Comparison of ENCODE assay signal across 29 cellular contexts in the genomic region with DNA sequence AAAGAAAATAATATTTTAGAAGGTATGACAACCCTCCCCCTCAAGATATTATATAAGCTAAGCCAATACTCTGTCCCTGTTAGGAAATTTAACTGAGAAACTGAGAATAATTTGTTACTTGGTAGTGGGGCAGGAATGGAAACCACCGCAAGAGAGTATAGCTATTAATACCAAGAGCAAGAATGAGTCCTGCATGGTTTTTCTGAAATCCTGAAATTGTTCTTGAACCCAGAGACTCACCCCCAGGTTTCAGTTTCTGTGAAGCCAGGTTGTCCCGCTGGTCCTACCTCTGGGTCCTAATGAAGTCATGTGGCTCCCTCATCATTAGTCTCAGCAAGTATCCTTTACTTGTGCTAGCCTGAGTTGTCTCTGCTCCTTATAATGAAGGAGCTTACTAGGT.
A peak's percentile ranks its signal among the peaks of the same experiment; 100 is the strongest.
DNase-seq lines count a peak whose midpoint lies in the region; ATAC-seq, FAIRE-seq and TF ChIP-seq lines count a peak whose summit lies in the region.
"Had no signal": no experiment of that assay in that cellular context is flagged by ENCODE, and none has a peak within 500 bp of the region (broad histone marks: within the 10 kb centered on the region; RNA-seq: fewer than 3 reads in every experiment).

No MANE protein-coding gene starts in this region.

- no peak overlapping the region for H3K27ac Mint-ChIP-seq in endodermal cell
- H3K27ac Mint-ChIP-seq: activated T-cell treated with anti-CD3 and anti-CD28 coated beads, Interleukin-2, amount 50 U/mL, for 24 hours; dendritic cell treated with granulocyte-macrophage colony-stimulating factor and Interleukin-4, amounts not matched to agents 40 ng/mL and 50 ng/mL, for 4 days; nephron progenitor cell; T-helper 17 cell had no signal

- WGBS in endodermal cell (ENCODE audit: insufficient coverage in 1 of 2, insufficient read length in 1 of 2), 2 experiments, result 93 to 100% methylated on average over 1 to 2 of the region's 2 CpGs

- no peak for TF ChIP-seq POLR2A in GM12892 (IDR thresholded peaks at IDR 0.05; ENCODE audit: low read depth, low read length)

- peak overlapping the region; percentile 21; the same call in 1 of the 2 replicates for H3K4me2 ChIP-seq in OCI-LY3 (ENCODE audit: low read length)

- no peak overlapping the region for H3K4me3 Mint-ChIP-seq in endodermal cell
- H3K4me3 Mint-ChIP-seq: activated T-cell treated with anti-CD3 and anti-CD28 coated beads, Interleukin-2, amount 50 U/mL, for 24 hours; central memory CD8-positive, alpha-beta T cell; dendritic cell treated with granulocyte-macrophage colony-stimulating factor and Interleukin-4, amounts not matched to agents 40 ng/mL and 50 ng/mL, for 4 days; nephron progenitor cell; T-helper 17 cell had no signal

- H3K9me3 Mint-ChIP-seq in endodermal cell, result peaks cover 5% of the 10 kb centered on the region

- H2AFZ ChIP-seq in OCI-LY3 (ENCODE audit: low read depth, low read length), result no peak overlapping the region; the same call in 1 of the 2 replicates

- H3K27me3 ChIP-seq in OCI-LY3 (ENCODE audit: low read depth, low read length) (no peaks in the 10 kb centered on the region), endodermal cell (ENCODE audit: control insufficient read depth, insufficient read depth, low read length, poor library complexity, severe bottlenecking) (no peaks in the 10 kb centered on the region)
- H3K27me3 ChIP-seq: ovary, stomach, thyroid gland had no signal

- DNase-seq in GM12892 (ENCODE audit: insufficient read length) (no peak), EL (no peak), endodermal cell (no peak)
- DNase-seq in NK-92 treated with Interleukin-12 subunit alpha and Interleukin-12 subunit beta, amount 100 ng/mL, for 24 hours (lab: John Stamatoyannopoulos, UW), result no peak
- DNase-seq: activated CD4-positive, alpha-beta T cell treated with anti-CD3 and anti-CD28 coated beads for 48 hours; activated gamma-delta T cell treated with Interleukin-2 at 50 U/mL for 16 hours; activated T-cell treated with anti-CD3 and anti-CD28 coated beads, Interleukin-2, amount 50 U/mL, for 24 hours; left cardiac atrium; NCI-H1436; NCI-H2107; NCI-H446; nephron progenitor cell; ovary; retina; small intestine; stomach; T-helper 17 cell; thyroid gland had no signal

- H3K9me3 ChIP-seq in OCI-LY3 (ENCODE audit: insufficient read depth, low read length), result peaks cover 5% of the 10 kb centered on the region
- no peaks in the 10 kb centered on the region for H3K9me3 ChIP-seq in endodermal cell (ENCODE audit: control insufficient read depth, low read length)
- H3K9me3 ChIP-seq: ovary, stomach, thyroid gland had no signal

- peak; percentile 75 for FAIRE-seq in GM12892 (lab: Jason Lieb, UNC)
- FAIRE-seq: endometrium, frontal cortex, GM18507, small intestine had no signal

- peaks cover 16% of the 10 kb centered on the region for H3K36me3 ChIP-seq in OCI-LY3 (replicated peaks; ENCODE audit: low read depth, low read length)
- H3K36me3 ChIP-seq in endodermal cell (ENCODE audit: control insufficient read depth, insufficient read depth, low read length), result no peaks in the 10 kb centered on the region
- H3K36me3 ChIP-seq: ovary, stomach, thyroid gland had no signal

- H3K4me1 ChIP-seq in OCI-LY3 (ENCODE audit: low read length) (peaks cover 24% of the 10 kb centered on the region), endodermal cell (ENCODE audit: control insufficient read depth, insufficient read depth, low read length) (no peaks in the 10 kb centered on the region)
- H3K4me1 ChIP-seq: stomach, thyroid gland had no signal

- no peak overlapping the region for H3K9ac ChIP-seq in OCI-LY3 (ENCODE audit: low read length)
- H3K9ac ChIP-seq in endodermal cell (ENCODE audit: extremely low read depth, low read length, poor library complexity, severe bottlenecking), result no peak overlapping the region

- no peaks in the 10 kb centered on the region for H3K36me3 Mint-ChIP-seq in endodermal cell (ENCODE audit: low read depth)

- H3K79me2 ChIP-seq in OCI-LY3 (ENCODE audit: low read length), result no peaks in the 10 kb centered on the region

- no peak overlapping the region for H3K4me3 ChIP-seq in OCI-LY3 (ENCODE audit: low read length)
- no peak overlapping the region for H3K4me3 ChIP-seq in endodermal cell (ENCODE audit: low read length)
- H3K4me3 ChIP-seq: ovary, stomach, thyroid gland had no signal

- no peak for TF ChIP-seq CTCF in OCI-LY3 (IDR thresholded peaks at IDR 0.05; ENCODE audit: low read depth, low read length)
- TF ChIP-seq CTCF in endodermal cell (conservative IDR thresholded peaks at IDR 0.05), result no peak

- H3K4me1 Mint-ChIP-seq in endodermal cell, result peaks cover 12% of the 10 kb centered on the region
- H3K4me1 Mint-ChIP-seq: central memory CD8-positive, alpha-beta T cell; nephron progenitor cell had no signal

- no peaks in the 10 kb centered on the region for H4K20me1 ChIP-seq in OCI-LY3 (ENCODE audit: insufficient read depth, low read length)

- peak; percentile 44 for ATAC-seq in GM21390 (IDR thresholded peaks at IDR 0.05; ENCODE audit: unreplicated experiment)
- peak; percentile 55 for ATAC-seq in HG02885 (IDR thresholded peaks at IDR 0.05; ENCODE audit: poor library complexity, unreplicated experiment)
- no peak for ATAC-seq in HG03139 (IDR thresholded peaks at IDR 0.05; ENCODE audit: unreplicated experiment)
- ATAC-seq: left cardiac atrium, PC-3, SK-N-SH treated with all-trans-retinoic acid at 6 μM for 48 hours, T-helper 17 cell had no signal

- no peaks in the 10 kb centered on the region for H3K27me3 Mint-ChIP-seq in endodermal cell (ENCODE audit: insufficient read depth)
- H3K27me3 Mint-ChIP-seq: activated T-cell treated with anti-CD3 and anti-CD28 coated beads, Interleukin-2, amount 50 U/mL, for 24 hours; central memory CD8-positive, alpha-beta T cell; dendritic cell treated with granulocyte-macrophage colony-stimulating factor and Interleukin-4, amounts not matched to agents 40 ng/mL and 50 ng/mL, for 4 days; T-helper 17 cell had no signal

- H3K27ac ChIP-seq in OCI-LY3 (ENCODE audit: low read length) (no peak overlapping the region), endodermal cell (ENCODE audit: low read depth, low read length) (no peak overlapping the region)
- H3K27ac ChIP-seq: ovary, stomach, thyroid gland had no signal
